In genomic region chr5:142356318-142356715, GRCh38 we compare ENCODE assay signal across 8 cellular contexts. TPM values are rescaled to one million over a fixed set of nuclear protein-coding genes. Genes with fewer than 3 reads are reported as not detected.
DNase-seq lines count a peak whose midpoint lies in the region; ATAC-seq and TF ChIP-seq lines count a peak whose summit lies in the region.

No MANE protein-coding gene starts in this region.

- H3K4me3 Mint-ChIP-seq in IgD-negative memory B cell, result peak overlapping the region; percentile 73 to 91 (median 86)

- TF ChIP-seq CTCF in A673 (conservative IDR thresholded peaks at IDR 0.05; ENCODE audit: low read depth, low read length) (no peak), choroid plexus epithelial cell (conservative IDR thresholded peaks at IDR 0.05; ENCODE audit: low read depth, low read length) (no peak), mucosa of descending colon (IDR thresholded peaks at IDR 0.05) (no peak)

- intact Hi-C loops in A673 (cut with micrococcal nuclease; ENCODE audit: unreplicated experiment), result loop anchor here (2.0 kb wide), 2 partner anchors 70 to 194 kb away; no protein-coding TSS in a partner anchor
- intact Hi-C loops in mucosa of descending colon (cut with DNase I, micrococcal nuclease), result no loop called here

- H3K9me3 Mint-ChIP-seq in IgD-negative memory B cell, result no peaks in the 10 kb centered on the region

- no peaks in the 10 kb centered on the region for H3K27me3 ChIP-seq in A673 (replicated peaks; ENCODE audit: insufficient read depth, low read depth, low read length, poor library complexity)

- BruUV-seq in A673 (replicated peaks; lab: Mats Ljungman, UMichigan), result no TSS peak

- H3K9me3 ChIP-seq in A673 (ENCODE audit: low read depth, low read length, poor library complexity, severe bottlenecking) (peaks cover 4% of the 10 kb centered on the region), mucosa of descending colon (no peaks in the 10 kb centered on the region)

- H3K4me1 ChIP-seq in A673 (ENCODE audit: insufficient read depth, low read length, poor library complexity, severe bottlenecking) (peaks cover 55% of the 10 kb centered on the region), mucosa of descending colon (ENCODE audit: low read depth) (peaks cover 8% of the 10 kb centered on the region)

- ATAC-seq in mucosa of descending colon (no peak), GM18870 (IDR thresholded peaks at IDR 0.05; ENCODE audit: unreplicated experiment) (no peak), HG03520 (IDR thresholded peaks at IDR 0.05; ENCODE audit: unreplicated experiment) (no peak)

- H3K4me1 Mint-ChIP-seq in IgD-negative memory B cell, result peaks cover 8 to 29% (median 16%) of the 10 kb centered on the region in 3 donors

- H3K4me3 ChIP-seq in A673 (ENCODE audit: low read depth, low read length, poor library complexity, severe bottlenecking), result peak overlapping the region; percentile 44
- H3K4me3 ChIP-seq in choroid plexus epithelial cell (ENCODE audit: low read depth, low read length), result peak overlapping the region; percentile 65
- H3K4me3 ChIP-seq in mucosa of descending colon, result peak overlapping the region; percentile 30

- H3K36me3 Mint-ChIP-seq in IgD-negative memory B cell, result no peaks in the 10 kb centered on the region

- H3K27ac Mint-ChIP-seq in IgD-negative memory B cell, result peak overlapping the region in 2 of 3 donors; percentile 88 to 89

- CTCF ChIA-PET in A673 (lab: Charles Lee), result no interaction called here

- peak; percentile 86 for DNase-seq in A673 (ENCODE audit: low spot score)
- peak; percentile 75 for DNase-seq in choroid plexus epithelial cell (ENCODE audit: low read depth)
- no peak for DNase-seq in mucosa of descending colon
- no peak for DNase-seq in effector CD4-positive, alpha-beta T cell
- no peak for DNase-seq in HuH-7 (ENCODE audit: low spot score)

- H3K27ac ChIP-seq in A673 (ENCODE audit: low read depth, low read length, poor library complexity, severe bottlenecking), result peak overlapping the region; percentile 99

- H3K27me3 Mint-ChIP-seq in IgD-negative memory B cell, result peaks cover 41% of the 10 kb centered on the region

- POLR2A ChIA-PET in A673 (lab: Charles Lee; ENCODE audit: low non-redundant PET), result no interaction called here

- no peaks in the 10 kb centered on the region for H3K36me3 ChIP-seq in A673 (ENCODE audit: insufficient read depth, low read length, poor library complexity, severe bottlenecking)
- H3K36me3 ChIP-seq in mucosa of descending colon (ENCODE audit: low read depth), result no peaks in the 10 kb centered on the region

RNA-seq across cellular contexts. Expression of gene SPRY4, which starts 31.5 kb away (rescaled TPM):
- total RNA-seq in A673 (2021) (35.5 and 35.6 TPM in 2 replicates), mucosa of descending colon (10 to 100 TPM; 10.7 to 13.8 (median 11.6) TPM)
- not detected for polyA plus RNA-seq in IgD-negative memory B cell

Comparison
In these comparisons a context has a peak if more than half of its experiments do, and no peak if none do; other contexts are left out.
1. DNase-seq: peak in A673 (single experiment) and choroid plexus epithelial cell (single experiment); none in mucosa of descending colon (0 of 3), effector CD4-positive, alpha-beta T cell (single experiment) and HuH-7 (single experiment).
2. Peak in every context shown above with its lines, with median percentiles within 50 percentile points of each other: H3K4me3 ChIP-seq.